ENCODE assay signal across 26 cellular contexts in the genomic region with DNA sequence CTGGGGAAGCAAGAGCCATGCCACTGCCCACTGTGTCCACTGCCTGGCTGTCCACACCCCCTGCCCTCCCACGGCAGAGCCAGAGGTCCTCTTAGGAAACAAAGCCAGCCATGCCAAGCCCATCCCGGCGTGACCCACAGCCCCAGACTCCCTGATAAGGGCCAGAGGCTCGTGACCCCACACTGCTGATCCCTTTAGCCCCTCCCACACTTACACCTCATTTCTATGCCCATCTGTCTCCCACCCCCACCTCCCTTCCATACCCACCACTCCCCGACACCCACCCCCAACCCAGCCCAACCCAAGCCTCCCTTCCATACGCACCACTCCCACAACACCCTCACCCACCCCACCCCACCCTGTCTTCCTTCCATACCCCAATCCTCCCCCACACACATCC.
"Had no signal": no experiment of that assay in that cellular context is flagged by ENCODE, and none has a peak within 500 bp of the region (broad histone marks: within the 10 kb centered on the region; RNA-seq: fewer than 3 reads in every experiment).

No MANE protein-coding gene starts in this region.

- H3K4me3 Mint-ChIP-seq: natural killer cell; nephron progenitor cell; neural progenitor cell; stimulated activated effector memory CD8-positive, alpha-beta T cell treated with anti-CD3 and anti-CD28 coated beads, Interleukin-12 subunit alpha, Interleukin-12 subunit beta, amount 100 ng/mL, for 72 hours; stimulated activated naive CD8-positive, alpha-beta T cell treated with anti-CD3 and anti-CD28 coated beads, Interleukin-15, Interleukin-2, amounts not matched to agents 100 ng/mL and 50 ng/mL, for 24 hours had no signal

- H3K4me1 ChIP-seq: neural progenitor cell, pancreas, prostate gland had no signal

- H2AFZ ChIP-seq: hepatocyte, neural progenitor cell had no signal

- H3K4me3 ChIP-seq: hepatocyte, left ventricle myocardium inferior, lung, neural progenitor cell, pancreas, prostate gland, skin epidermis, suprapubic skin, thoracic aorta, tibial artery, upper lobe of right lung had no signal

- H3K36me3 ChIP-seq: left ventricle myocardium inferior, neural progenitor cell, pancreas, prostate gland, thoracic aorta, tibial artery, upper lobe of right lung had no signal

- H3K36me3 Mint-ChIP-seq: natural killer cell, neural progenitor cell had no signal

- H3K9ac ChIP-seq: neural progenitor cell had no signal

- H3K27ac ChIP-seq: hepatocyte, left ventricle myocardium inferior, neural progenitor cell, pancreas, prostate gland, skin epidermis, suprapubic skin, thoracic aorta, tibial artery, upper lobe of right lung had no signal

- H3K4me2 ChIP-seq: hepatocyte, neural progenitor cell had no signal

- H3K27me3 ChIP-seq: hepatocyte, pancreas had no signal

- DNase-seq: islet precursor cell; left ventricle myocardium inferior; natural killer cell; nephron progenitor cell; posterior cingulate gyrus; retina; stimulated activated CD4-positive, alpha-beta T cell treated with anti-CD3 and anti-CD28 coated beads, Interleukin-12 subunit alpha, Interleukin-12 subunit beta, amount 100 ng/mL, for 4 hours; stimulated activated CD4-positive, alpha-beta T cell treated with anti-CD3 and anti-CD28 coated beads, Interleukin-15, amount 100 ng/mL, for 24 hours; stimulated activated CD4-positive, alpha-beta T cell treated with anti-CD3 and anti-CD28 coated beads, Interleukin-2, amount 100 ng/mL, for 24 hours; stimulated activated CD4-positive, alpha-beta T cell treated with anti-CD3 and anti-CD28 coated beads, Interleukin-4, amount 100 ng/mL, for 1 hour; stimulated activated naive CD4-positive, alpha-beta T cell; tibial artery; trophoblast cell; upper lobe of right lung had no signal

- H3K9me3 ChIP-seq: left ventricle myocardium inferior, pancreas, prostate gland, suprapubic skin, thoracic aorta, tibial artery, upper lobe of right lung had no signal

- H3K79me2 ChIP-seq: hepatocyte had no signal

- H3K27ac Mint-ChIP-seq: natural killer cell; nephron progenitor cell; neural progenitor cell; stimulated activated effector memory CD8-positive, alpha-beta T cell treated with anti-CD3 and anti-CD28 coated beads, Interleukin-12 subunit alpha, Interleukin-12 subunit beta, amount 100 ng/mL, for 72 hours; stimulated activated naive CD8-positive, alpha-beta T cell treated with anti-CD3 and anti-CD28 coated beads, Interleukin-15, Interleukin-2, amounts not matched to agents 100 ng/mL and 50 ng/mL, for 24 hours had no signal

- H3K9me3 Mint-ChIP-seq: natural killer cell; nephron progenitor cell; neural progenitor cell; stimulated activated effector memory CD8-positive, alpha-beta T cell treated with anti-CD3 and anti-CD28 coated beads, Interleukin-12 subunit alpha, Interleukin-12 subunit beta, amount 100 ng/mL, for 72 hours; stimulated activated naive CD8-positive, alpha-beta T cell treated with anti-CD3 and anti-CD28 coated beads, Interleukin-15, Interleukin-2, amounts not matched to agents 100 ng/mL and 50 ng/mL, for 24 hours had no signal

- ATAC-seq: natural killer cell; pancreas; right cardiac atrium; sciatic nerve; stimulated activated effector memory CD8-positive, alpha-beta T cell treated with anti-CD3 and anti-CD28 coated beads, Interleukin-12 subunit alpha, Interleukin-12 subunit beta, amount 100 ng/mL, for 72 hours; upper lobe of right lung had no signal
